Comparison of ENCODE assay signal across 8 cellular contexts in genomic region chr2:86274918-86275275, GRCh38.
DNase-seq lines count a peak whose midpoint lies in the region; ATAC-seq and TF ChIP-seq lines count a peak whose summit lies in the region.

No MANE protein-coding gene starts in this region.

- peaks cover 7% of the 10 kb centered on the region in 2 experiments; a peak in 2 of 4 replicates for H3K4me1 ChIP-seq in SK-N-SH (ENCODE audit: control insufficient read depth in 1 of 2, insufficient read depth in 2 of 2, low read depth in 1 of 2, low read length in 1 of 2)

- H3K4me2 ChIP-seq in SK-N-SH, result peak overlapping the region; percentile 69

- no peak for TF ChIP-seq EP300 in SK-N-SH (IDR thresholded peaks at IDR 0.05; ENCODE audit: borderline replicate concordance in 1 of 2, low read depth in 1 of 2, low read length in 1 of 2)

- ATAC-seq in GM18520 (IDR thresholded peaks at IDR 0.05; ENCODE audit: unreplicated experiment) (peak; percentile 67), HG02870 (IDR thresholded peaks at IDR 0.05; ENCODE audit: unreplicated experiment) (peak; percentile 66)

- H3K9me2 ChIP-seq in SK-N-SH, result no peaks in the 10 kb centered on the region

- H3K27me3 ChIP-seq in SK-N-SH (ENCODE audit: insufficient read depth), result no peaks in the 10 kb centered on the region

- no peak for TF ChIP-seq RAD21 in SK-N-SH (IDR thresholded peaks at IDR 0.05; ENCODE audit: low read length)

- no peak for TF ChIP-seq CTCF in SK-N-SH (IDR thresholded peaks at IDR 0.05)

- peaks cover 9% of the 10 kb centered on the region; the same call in 1 of the 2 replicates for H3K9me3 ChIP-seq in SK-N-SH

- no peaks in the 10 kb centered on the region for H4K20me1 ChIP-seq in SK-N-SH (ENCODE audit: insufficient read depth)

- H2AFZ ChIP-seq in SK-N-SH (ENCODE audit: low read depth), result no peak overlapping the region

- POLR2A ChIA-PET in SK-N-SH (lab: Yijun Ruan, JAX), result interaction anchor here (1.1 kb wide), 1 partner anchor 25 kb away, joined by 3 read pairs; no protein-coding TSS in a partner anchor

- CTCF ChIA-PET in SK-N-SH (lab: Yijun Ruan, JAX), result interaction anchor here (0.6 kb wide), 1 partner anchor 54 kb away, joined by 4 read pairs; no protein-coding TSS in a partner anchor

- H3K4me3 ChIP-seq in SK-N-SH (ENCODE audit: low read depth in 2 of 2, low read length in 1 of 2), result no peak overlapping the region

- 0 out of 4 replicates have a peak overlapping the region, but pooled peaks of 1 of the 2 experiments have one; percentile 36 for H3K27ac ChIP-seq in SK-N-SH (ENCODE audit: low read depth in 2 of 2, low read length in 1 of 2)

- no peaks in the 10 kb centered on the region for H3F3A ChIP-seq in SK-N-SH (replicated peaks; ENCODE audit: insufficient read depth)

- no peak overlapping the region for H3K9ac ChIP-seq in SK-N-SH

- 79% methylated on average over 3 of the region's 3 CpGs for WGBS in SK-N-SH (ENCODE audit: low lambda C conversion rate)

- DNase-seq in SK-N-SH (peak; percentile 55), myocyte (ENCODE audit: low read depth) (peak; percentile 91), Kasumi-1 (lab: John Stamatoyannopoulos, UW) (no peak), T-helper 2 cell (no peak)
- no peak for DNase-seq in stimulated activated CD4-positive, alpha-beta T cell treated with anti-CD3 and anti-CD28 coated beads, Interleukin-1b, Interleukin-23, amount 100 ng/mL, for 48 hours
- DNase-seq in activated CD4-positive, CD25-positive, alpha-beta regulatory T cell (lab: John Stamatoyannopoulos, UW), result no peak

- no peaks in the 10 kb centered on the region; the same call in 1 of the 2 replicates for H3K79me2 ChIP-seq in SK-N-SH (ENCODE audit: insufficient read depth)

- no peaks in the 10 kb centered on the region for H3K36me3 ChIP-seq in SK-N-SH (replicated peaks in 1 of 2; ENCODE audit: control insufficient read depth in 1 of 2, insufficient read depth in 2 of 2, low read length in 1 of 2)

TF ChIP-seq in SK-N-SH, 30 proteins besides CTCF, POLR2A, EP300 and RAD21:
- peak; percentile 68; the same call in 1 of the 2 replicates for TF ChIP-seq NFIC (IDR thresholded peaks at IDR 0.05; ENCODE audit: borderline replicate concordance)
- TF ChIP-seq, protein P1, sequence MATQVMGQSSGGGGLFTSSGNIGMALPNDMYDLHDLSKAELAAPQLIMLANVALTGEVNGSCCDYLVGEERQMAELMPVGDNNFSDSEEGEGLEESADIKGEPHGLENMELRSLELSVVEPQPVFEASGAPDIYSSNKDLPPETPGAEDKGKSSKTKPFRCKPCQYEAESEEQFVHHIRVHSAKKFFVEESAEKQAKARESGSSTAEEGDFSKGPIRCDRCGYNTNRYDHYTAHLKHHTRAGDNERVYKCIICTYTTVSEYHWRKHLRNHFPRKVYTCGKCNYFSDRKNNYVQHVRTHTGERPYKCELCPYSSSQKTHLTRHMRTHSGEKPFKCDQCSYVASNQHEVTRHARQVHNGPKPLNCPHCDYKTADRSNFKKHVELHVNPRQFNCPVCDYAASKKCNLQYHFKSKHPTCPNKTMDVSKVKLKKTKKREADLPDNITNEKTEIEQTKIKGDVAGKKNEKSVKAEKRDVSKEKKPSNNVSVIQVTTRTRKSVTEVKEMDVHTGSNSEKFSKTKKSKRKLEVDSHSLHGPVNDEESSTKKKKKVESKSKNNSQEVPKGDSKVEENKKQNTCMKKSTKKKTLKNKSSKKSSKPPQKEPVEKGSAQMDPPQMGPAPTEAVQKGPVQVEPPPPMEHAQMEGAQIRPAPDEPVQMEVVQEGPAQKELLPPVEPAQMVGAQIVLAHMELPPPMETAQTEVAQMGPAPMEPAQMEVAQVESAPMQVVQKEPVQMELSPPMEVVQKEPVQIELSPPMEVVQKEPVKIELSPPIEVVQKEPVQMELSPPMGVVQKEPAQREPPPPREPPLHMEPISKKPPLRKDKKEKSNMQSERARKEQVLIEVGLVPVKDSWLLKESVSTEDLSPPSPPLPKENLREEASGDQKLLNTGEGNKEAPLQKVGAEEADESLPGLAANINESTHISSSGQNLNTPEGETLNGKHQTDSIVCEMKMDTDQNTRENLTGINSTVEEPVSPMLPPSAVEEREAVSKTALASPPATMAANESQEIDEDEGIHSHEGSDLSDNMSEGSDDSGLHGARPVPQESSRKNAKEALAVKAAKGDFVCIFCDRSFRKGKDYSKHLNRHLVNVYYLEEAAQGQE (IDR thresholded peaks at IDR 0.05; ENCODE audit: low read depth, low read length), result no peak

Comparison
In these comparisons a context has a peak if more than half of its experiments do, and no peak if none do; other contexts are left out.
1. DNase-seq: peak in SK-N-SH (single experiment) and myocyte (single experiment); none in Kasumi-1 (0 of 2), stimulated activated CD4-positive, alpha-beta T cell treated with anti-CD3 and anti-CD28 coated beads, Interleukin-1b, Interleukin-23, amount 100 ng/mL, for 48 hours (single experiment), T-helper 2 cell (0 of 5) and activated CD4-positive, CD25-positive, alpha-beta regulatory T cell (0 of 4).